ENCODE assay signal across 8 cellular contexts in the genomic region with DNA sequence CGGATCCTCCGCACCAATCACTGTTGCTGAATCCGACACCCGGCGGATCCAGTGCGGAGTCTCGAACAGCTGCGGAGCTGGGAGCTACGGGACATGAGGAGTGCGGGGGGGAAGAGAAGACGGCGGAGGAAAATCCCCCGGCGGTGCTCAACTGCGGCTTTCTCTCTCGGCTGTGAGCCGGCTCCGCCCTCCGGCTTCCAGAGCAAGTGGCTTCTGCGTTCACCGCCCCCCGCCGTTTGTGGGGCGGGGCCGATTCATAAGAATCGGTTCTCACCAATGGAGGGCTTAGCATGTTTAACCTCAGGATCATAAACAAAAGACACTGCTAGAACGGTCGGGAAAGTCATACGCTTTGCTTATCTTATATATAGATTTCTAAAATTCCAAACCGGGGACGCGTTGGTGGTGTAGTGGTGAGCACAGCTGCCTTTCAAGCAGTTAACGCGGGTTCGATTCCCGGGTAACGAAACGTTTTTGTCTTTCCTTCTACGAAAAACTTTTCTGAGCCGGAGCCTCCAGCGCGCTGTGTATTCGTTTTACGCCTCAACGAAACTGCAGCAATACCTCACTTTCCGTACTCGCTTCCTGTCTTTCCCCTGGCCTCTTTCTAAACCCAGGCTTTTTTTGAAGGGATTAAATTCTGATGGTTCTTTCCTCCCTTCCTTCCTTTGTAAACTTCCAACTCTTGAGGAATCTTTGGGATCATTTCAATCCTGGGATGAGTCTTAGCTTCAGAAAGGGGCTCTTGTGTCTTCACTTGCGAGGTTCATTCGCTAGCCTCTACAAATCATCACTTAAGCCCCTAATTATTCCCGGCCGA.
DNase-seq lines count a peak whose midpoint lies in the region; TF ChIP-seq lines count a peak whose summit lies in the region.
"Not testable (repeated sequence)": the region's sequence is repeated elsewhere in the genome, so short reads cannot be mapped to it uniquely, and the experiment has no call there.

No MANE protein-coding gene starts in this region.

- not testable (repeated sequence) for TF ChIP-seq CTCF in GM20000 (IDR thresholded peaks at IDR 0.05; ENCODE audit: extremely low read depth, missing control alignments)

- H3K9ac ChIP-seq in endocrine pancreas (ENCODE audit: control insufficient read depth, insufficient read depth, low read length): not testable (repeated sequence)

- not testable (repeated sequence) for H3K9me3 ChIP-seq in endocrine pancreas (ENCODE audit: control insufficient read depth, low read length)

- H3K4me3 ChIP-seq in endocrine pancreas (ENCODE audit: control insufficient read depth, insufficient read depth, low read length): peak overlapping the region; percentile 79

- not testable (repeated sequence) for H3K4me1 ChIP-seq in endocrine pancreas (ENCODE audit: control insufficient read depth, insufficient read depth, low read length)

- H3K36me3 ChIP-seq in endocrine pancreas (ENCODE audit: control insufficient read depth, insufficient read depth, low read length): not testable (repeated sequence)

- H3K27me3 ChIP-seq in endocrine pancreas (ENCODE audit: control insufficient read depth, insufficient read depth, low read length): not testable (repeated sequence)

- DNase-seq in COLO668 (lab: John Stamatoyannopoulos, UW; ENCODE audit: unreplicated experiment) (peak; percentile 71), GM20000 (ENCODE audit: low spot score) (peak; percentile 91), HS-5 (ENCODE audit: low read depth) (peak; percentile 98), NOMO-1 treated with dmso at 0.1 percent for 144 hours (lab: John Stamatoyannopoulos, UW; ENCODE audit: unreplicated experiment) (peak; percentile 95), medulla oblongata (ENCODE audit: extremely low spot score) (peak; percentile 95)
- peak; percentile 84 for DNase-seq in activated CD8-positive, alpha-beta memory T cell treated with anti-CD3 and anti-CD28 coated beads, Interleukin-2, amount 50 U/mL, for 24 hours (ENCODE audit: extremely low read depth)
- peak; percentile 83 to 92 (median 85) for DNase-seq in stimulated activated CD4-positive, alpha-beta T cell treated with anti-CD3 and anti-CD28 coated beads, TNF-alpha, amount 100 ng/mL, for 24 hours (ENCODE audit: low read depth in 3 of 3)

Comparison
In these comparisons a context has a peak if more than half of its experiments do, and no peak if none do; other contexts are left out.
1. Peak in every context shown above with its lines: DNase-seq and H3K4me3 ChIP-seq.